11 cellular contexts compared by ENCODE assay signal in genomic region chr4:53748328-53748772, GRCh38.
DNase-seq lines count a peak whose midpoint lies in the region; ATAC-seq lines count a peak whose summit lies in the region.
"Had no signal": no experiment of that assay in that cellular context is flagged by ENCODE, and none has a peak within 500 bp of the region (broad histone marks: within the 10 kb centered on the region; RNA-seq: fewer than 3 reads in every experiment).

No MANE protein-coding gene starts in this region.

- peak overlapping the region in 6 of 8 donors; percentile 38 to 71 (median 52) for H3K4me3 Mint-ChIP-seq in naive B cell
- H3K4me3 Mint-ChIP-seq: T-helper 2 cell treated with Interferon-gamma antibody and Interleukin-4, amounts not matched to agents 5 μg/mL and 100 μg/mL, for 36 hours had no signal

- peak overlapping the region; percentile 6 to 92 (median 75) for H3K27ac Mint-ChIP-seq in naive B cell
- H3K27ac Mint-ChIP-seq: T-helper 2 cell treated with Interferon-gamma antibody and Interleukin-4, amounts not matched to agents 5 μg/mL and 100 μg/mL, for 36 hours had no signal

- H3K9me3 Mint-ChIP-seq in naive B cell = peaks cover 0 to 23% (median 18%) of the 10 kb centered on the region in 7 donors
- H3K9me3 Mint-ChIP-seq: T-helper 2 cell treated with Interferon-gamma antibody and Interleukin-4, amounts not matched to agents 5 μg/mL and 100 μg/mL, for 36 hours had no signal

- peak; percentile 99 for ATAC-seq in GM18907 (IDR thresholded peaks at IDR 0.05; ENCODE audit: unreplicated experiment)
- ATAC-seq in HG02610 (IDR thresholded peaks at IDR 0.05; ENCODE audit: unreplicated experiment) = peak; percentile 99
- peak; percentile 99 for ATAC-seq in HG03571 (IDR thresholded peaks at IDR 0.05; ENCODE audit: unreplicated experiment)
- ATAC-seq in naive B cell (ENCODE audit: low read depth in 2 of 2) = peak; percentile 93 to 95
- ATAC-seq in left lobe of liver = no peak

- DNase-seq in naive B cell (peak; percentile 74), GM03348 (ENCODE audit: low spot score) (no peak), COR-L47 (lab: John Stamatoyannopoulos, UW) (no peak), left lobe of liver (ENCODE audit: low spot score) (no peak), T-helper 9 cell (no peak)
- DNase-seq: amniotic stem cell, NCI-H1417 treated with DMSO at 0.1 percent for 48 hours had no signal

- H3K27me3 Mint-ChIP-seq in naive B cell = no peaks in the 10 kb centered on the region

- H3K36me3 Mint-ChIP-seq in naive B cell = no peaks in the 10 kb centered on the region

- peaks cover 42 to 58% (median 52%) of the 10 kb centered on the region in 3 donors for H3K4me1 Mint-ChIP-seq in naive B cell
